Comparison of ENCODE assay signal across 35 cellular contexts in genomic region chr16:11445486-11445885, GRCh38.
DNase-seq lines count a peak whose midpoint lies in the region; ATAC-seq and TF ChIP-seq lines count a peak whose summit lies in the region.
"Had no signal": no experiment of that assay in that cellular context is flagged by ENCODE, and none has a peak within 500 bp of the region (broad histone marks: within the 10 kb centered on the region; RNA-seq: fewer than 3 reads in every experiment).

No MANE protein-coding gene starts in this region.

- H3K79me1 ChIP-seq in H9 (ENCODE audit: insufficient read depth, low read depth, low read length, poor library complexity, severe bottlenecking) (no peaks in the 10 kb centered on the region), IMR-90 (ENCODE audit: low read depth in 1 of 2, low read length in 2 of 2) (no peaks in the 10 kb centered on the region)

- WGBS in H9 (ENCODE audit: extremely low coverage, insufficient read length, low lambda C conversion rate) = no CpG with 5 or more reads among the region's 7 CpGs
- 75% methylated on average over 5 of the region's 7 CpGs; no CpG with 5 or more reads in 1 of the 2 experiments for WGBS in IMR-90 (ENCODE audit: extremely low coverage in 2 of 2, insufficient read length in 1 of 2), 2 experiments
- 80 to 93% (median 88%) methylated on average over 7 of the region's 7 CpGs for WGBS in spleen, 5 donors

- H2BK120ac ChIP-seq in H9 (ENCODE audit: low read depth, low read length, poor library complexity, severe bottlenecking) = no peak overlapping the region
- H2BK120ac ChIP-seq in IMR-90 (ENCODE audit: low read depth, low read length) = no peak overlapping the region

- H3K56ac ChIP-seq in H9 (ENCODE audit: insufficient read length, low read depth, low read length) (no peak overlapping the region), IMR-90 (ENCODE audit: extremely low read depth, insufficient read depth, low read length) (no peak overlapping the region)

- H2AFZ ChIP-seq in H9 (ENCODE audit: low read length) = no peak overlapping the region
- H2AFZ ChIP-seq in IMR-90 (replicated peaks; ENCODE audit: low read length, poor library complexity) = no peak overlapping the region

- H3K4me2 ChIP-seq in H9 (ENCODE audit: insufficient read depth, insufficient read length, low read length) (no peak overlapping the region), IMR-90 (ENCODE audit: low read depth, low read length) (no peak overlapping the region)
- H3K4me2 ChIP-seq: A549; BLaER1; BLaER1 treated with 17β-estradiol and CSF1 and Interleukin-3, amounts not matched to agents 10 nM and 100 nM had no signal

- POLR2A ChIA-PET in IMR-90 (lab: Charles Lee; ENCODE audit: unreplicated experiment) = interaction anchor here (0.6 kb wide), 1 partner anchor 22 kb away, joined by 3 read pairs; no protein-coding TSS in a partner anchor

- H3K23ac ChIP-seq in H9 (ENCODE audit: insufficient read length, low read depth, low read length) (no peak overlapping the region), IMR-90 (ENCODE audit: low read depth, low read length) (no peak overlapping the region)

- ATAC-seq in IMR-90 (ENCODE audit: low read depth) (no peak), HG03521 (IDR thresholded peaks at IDR 0.05; ENCODE audit: unreplicated experiment) (no peak)
- ATAC-seq: CD8-positive, alpha-beta T cell had no signal

- H3K27me3 Mint-ChIP-seq in H9 (ENCODE audit: low read depth) (peaks cover 5% of the 10 kb centered on the region), nephron progenitor cell (ENCODE audit: low read depth, poor library complexity) (peaks cover 19% of the 10 kb centered on the region)
- H3K27me3 Mint-ChIP-seq: B cell; CD4-positive, alpha-beta memory T cell; CD4-positive, alpha-beta T cell; CD4-positive, CD25-positive, alpha-beta regulatory T cell; CD8-positive, alpha-beta memory T cell had no signal

- H2BK15ac ChIP-seq in H9 (ENCODE audit: low read depth, low read length) (no peak overlapping the region), IMR-90 (ENCODE audit: low read depth, low read length) (no peak overlapping the region)

- H3K4ac ChIP-seq in H9 (ENCODE audit: low read depth, low read length) (no peak overlapping the region), IMR-90 (ENCODE audit: low read depth, low read length) (no peak overlapping the region)

- H3K9ac ChIP-seq in H9 (ENCODE audit: extremely low read depth, insufficient read length, low read length) = no peak overlapping the region
- no peak overlapping the region for H3K9ac ChIP-seq in IMR-90 (ENCODE audit: low read depth, low read length)
- H3K9ac ChIP-seq: BLaER1; BLaER1 treated with 17β-estradiol and CSF1 and Interleukin-3, amounts not matched to agents 10 nM and 100 nM had no signal

- DNase-seq in H9 (no peak), IMR-90 (no peak), nephron progenitor cell (no peak), spleen (peak; percentile 62), GM13977 (ENCODE audit: low spot score) (no peak), NOMO-1 treated with dmso at 0.1 percent for 144 hours (lab: John Stamatoyannopoulos, UW; ENCODE audit: unreplicated experiment) (no peak), T-helper 2 cell (no peak)
- DNase-seq: 8988T; ACHN; AML-193; BE2C; C1 segment of cervical spinal cord; Caco-2; Calu3; CD4-positive, alpha-beta memory T cell; CD4-positive, alpha-beta T cell; CD4-positive, CD25-positive, alpha-beta regulatory T cell; CD8-positive, alpha-beta memory T cell; CD8-positive, alpha-beta T cell; COR-L47; DMS 273 treated with DMSO at 0.1 percent for 48 hours; DMS153; DMS53; DMS79; DMS79 treated with DMSO at 0.1 percent for 48 hours; DND-41; EL had no signal

- no peaks in the 10 kb centered on the region for H3K79me2 ChIP-seq in H9 (ENCODE audit: insufficient read depth, low read length)

- H3K23me2 ChIP-seq in H9 (ENCODE audit: insufficient read length, low read depth, low read length, poor library complexity, severe bottlenecking) = no peaks in the 10 kb centered on the region

- H3K36me3 ChIP-seq in IMR-90 (ENCODE audit: control insufficient read depth, insufficient read depth, low read length) (no peaks in the 10 kb centered on the region), spleen (peaks cover 0 to 24% (median 0%) of the 10 kb centered on the region in 6 donors)
- H3K36me3 ChIP-seq: BE2C had no signal

- H2BK5ac ChIP-seq in H9 (ENCODE audit: insufficient read length, low read length) = no peak overlapping the region
- no peak overlapping the region for H2BK5ac ChIP-seq in IMR-90 (ENCODE audit: low read depth, low read length, poor library complexity, severe bottlenecking)

- H3K4me3 ChIP-seq in IMR-90 (ENCODE audit: insufficient read depth, low read depth, low read length) = no peak overlapping the region
- H3K4me3 ChIP-seq in spleen = no peak overlapping the region
- H3K4me3 ChIP-seq: A549; BLaER1; BLaER1 treated with 17β-estradiol and CSF1 and Interleukin-3, amounts not matched to agents 10 nM and 100 nM had no signal

- H3K9me3 ChIP-seq in H9 (ENCODE audit: control insufficient read depth, low read depth, low read length) (peaks cover 6% of the 10 kb centered on the region), IMR-90 (ENCODE audit: control insufficient read depth, insufficient read depth, low read length) (peaks cover 11% of the 10 kb centered on the region), spleen (peaks cover 0 to 14% (median 12%) of the 10 kb centered on the region in 8 donors)
- H3K9me3 ChIP-seq: Caco-2 had no signal

- TF ChIP-seq RAD21 in IMR-90 (IDR thresholded peaks at IDR 0.05; ENCODE audit: low read length) = no peak

- TF ChIP-seq POLR2A in IMR-90 (IDR thresholded peaks at IDR 0.05; ENCODE audit: low read depth, low read length) (no peak), spleen (IDR thresholded peaks at IDR 0.05) (no peak)

- H3K4me3 Mint-ChIP-seq in H9 (no peak overlapping the region), nephron progenitor cell (no peak overlapping the region)
- H3K4me3 Mint-ChIP-seq: B cell; CD14-positive monocyte; CD4-positive, alpha-beta memory T cell; CD4-positive, alpha-beta T cell; CD4-positive, CD25-positive, alpha-beta regulatory T cell; CD8-positive, alpha-beta memory T cell; CD8-positive, alpha-beta T cell had no signal

- H3K4me1 Mint-ChIP-seq in H9 (peaks cover 0 to 2% of the 10 kb centered on the region in 2 experiments; a peak in 2 of 4 replicates), nephron progenitor cell (peaks cover 8% of the 10 kb centered on the region)
- H3K4me1 Mint-ChIP-seq: B cell; CD4-positive, alpha-beta memory T cell; CD4-positive, CD25-positive, alpha-beta regulatory T cell; CD8-positive, alpha-beta memory T cell had no signal

- BruUV-seq in IMR-90 (replicated peaks; lab: Mats Ljungman, UMichigan) = no TSS peak

- in situ Hi-C loops in IMR-90 (cut with MboI; ENCODE audit: low sequenced_read_pairs) (no loop called here), GM13977 (cut with MboI; ENCODE audit: low pct_unique_long_range_greater_than_20kb, low sequenced_read_pairs, unreplicated experiment) (no loop called here)

- H3K4me1 ChIP-seq in H9 (ENCODE audit: insufficient read depth, low read length) (no peaks in the 10 kb centered on the region), IMR-90 (ENCODE audit: control insufficient read depth, insufficient read depth, low read length) (no peaks in the 10 kb centered on the region), spleen (no peaks in the 10 kb centered on the region)
- H3K4me1 ChIP-seq: A549, BE2C, BLaER1, Caco-2 had no signal

- H3K27ac ChIP-seq in H9 (ENCODE audit: insufficient read length, low read depth, low read length) = no peak overlapping the region
- H3K27ac ChIP-seq in IMR-90 (ENCODE audit: insufficient read depth, low read length) = no peak overlapping the region
- no peak overlapping the region for H3K27ac ChIP-seq in spleen
- H3K27ac ChIP-seq: 22Rv1; A549; BLaER1; BLaER1 treated with 17β-estradiol and CSF1 and Interleukin-3, amounts not matched to agents 10 nM and 100 nM; C4-2B had no signal

- H2BK20ac ChIP-seq in H9 (ENCODE audit: low read depth, low read length, poor library complexity, severe bottlenecking) = no peak overlapping the region
- no peak overlapping the region for H2BK20ac ChIP-seq in IMR-90 (ENCODE audit: low read depth, low read length)

- intact Hi-C loops in IMR-90 (cut with micrococcal nuclease) = no loop called here
- intact Hi-C loops in spleen (cut with DNase I; ENCODE audit: low total_unique reads) = no loop called here

- H2BK12ac ChIP-seq in H9 (ENCODE audit: insufficient read length, low read depth, low read length) = no peak overlapping the region

- H3K27me3 ChIP-seq in H9 (ENCODE audit: insufficient read depth, low read length) (no peaks in the 10 kb centered on the region), IMR-90 (ENCODE audit: control insufficient read depth, insufficient read depth, low read length) (peaks cover 23% of the 10 kb centered on the region), spleen (replicated peaks in 1 of 7) (no peaks in the 10 kb centered on the region)
- H3K27me3 ChIP-seq: BE2C; BLaER1; BLaER1 treated with 17β-estradiol and CSF1 and Interleukin-3, amounts not matched to agents 10 nM and 100 nM had no signal

- no peaks in the 10 kb centered on the region for H3K9me1 ChIP-seq in IMR-90 (ENCODE audit: insufficient read depth, low read length)

- H4K8ac ChIP-seq in H9 (replicated peaks; ENCODE audit: insufficient read length, low read depth, low read length) = no peak overlapping the region
- no peak overlapping the region for H4K8ac ChIP-seq in IMR-90 (ENCODE audit: low read depth in 2 of 2, low read length in 2 of 2)

- dilution Hi-C loops in IMR-90 (cut with HindIII; ENCODE audit: low sequenced_read_pairs, unreplicated experiment) = no loop called here

- H3K27ac Mint-ChIP-seq in H9 (peak overlapping the region in 2 of 3 experiments; percentile 41 to 74; a peak in 1 of 7 replicates), nephron progenitor cell (peak overlapping the region; percentile 58)
- H3K27ac Mint-ChIP-seq: B cell; CD4-positive, alpha-beta T cell; CD4-positive, CD25-positive, alpha-beta regulatory T cell; CD8-positive, alpha-beta memory T cell; CD8-positive, alpha-beta T cell had no signal

- H2AK9ac ChIP-seq in IMR-90 (replicated peaks; ENCODE audit: low read depth, low read length, poor library complexity) = peak overlapping the region; percentile 24

- no peaks in the 10 kb centered on the region for H4K20me1 ChIP-seq in H9 (ENCODE audit: control insufficient read depth, insufficient read depth, insufficient read length)
- no peaks in the 10 kb centered on the region for H4K20me1 ChIP-seq in IMR-90 (ENCODE audit: insufficient read depth, low read length)
- H4K20me1 ChIP-seq: BLaER1; BLaER1 treated with 17β-estradiol and CSF1 and Interleukin-3, amounts not matched to agents 10 nM and 100 nM had no signal

- H3K36me3 Mint-ChIP-seq in H9 (ENCODE audit: insufficient read depth in 1 of 3, low read depth in 3 of 3) (peaks cover 0 to 2% (median 0%) of the 10 kb centered on the region in 3 experiments; a peak in 1 of 7 replicates), nephron progenitor cell (ENCODE audit: low read depth) (peaks cover 2% of the 10 kb centered on the region)

- H3K14ac ChIP-seq in H9 (ENCODE audit: insufficient read depth, low read length) (no peak overlapping the region; the same call in 1 of the 2 replicates), IMR-90 (replicated peaks; ENCODE audit: low read depth, low read length) (no peak overlapping the region)

- no peak overlapping the region for H3T11ph ChIP-seq in H9 (ENCODE audit: low read length)

- H2AK5ac ChIP-seq in H9 (ENCODE audit: insufficient read length, low read length) (no peak overlapping the region), IMR-90 (ENCODE audit: low read depth, low read length) (no peak overlapping the region)

- no peak for TF ChIP-seq CTCF in H9 (conservative IDR thresholded peaks at IDR 0.05)
- no peak for TF ChIP-seq CTCF in IMR-90 (conservative IDR thresholded peaks at IDR 0.05; ENCODE audit: low read depth, low read length)
- TF ChIP-seq CTCF in nephron progenitor cell (IDR thresholded peaks at IDR 0.05) = no peak
- TF ChIP-seq CTCF in spleen (IDR thresholded peaks at IDR 0.05 in 8 of 11, conservative IDR thresholded peaks at IDR 0.05 in 3 of 11) = no peak
- no peak for TF ChIP-seq CTCF in GM13977 (IDR thresholded peaks at IDR 0.05; ENCODE audit: extremely low read depth, insufficient read depth, missing control alignments)

- CTCF ChIA-PET in IMR-90 (lab: Yijun Ruan, JAX) = no interaction called here

- H4K5ac ChIP-seq in H9 (ENCODE audit: insufficient read length, low read depth, low read length) = no peak overlapping the region
- no peak overlapping the region for H4K5ac ChIP-seq in IMR-90 (ENCODE audit: low read depth, low read length)

- H3K9me3 Mint-ChIP-seq in H9 = peaks cover under 1 to 4% of the 10 kb centered on the region in 2 experiments; a peak in 2 of 5 replicates
- H3K9me3 Mint-ChIP-seq in nephron progenitor cell = peaks cover 14% of the 10 kb centered on the region

- H4K91ac ChIP-seq in H9 (ENCODE audit: insufficient read length, low read depth, low read length) (no peak overlapping the region), IMR-90 (ENCODE audit: insufficient read depth, low read depth, low read length) (no peak overlapping the region)

- H3K18ac ChIP-seq in H9 (ENCODE audit: insufficient read length, low read depth, low read length) (no peak overlapping the region), IMR-90 (ENCODE audit: low read depth, low read length) (no peak overlapping the region)
